In the genomic region with DNA sequence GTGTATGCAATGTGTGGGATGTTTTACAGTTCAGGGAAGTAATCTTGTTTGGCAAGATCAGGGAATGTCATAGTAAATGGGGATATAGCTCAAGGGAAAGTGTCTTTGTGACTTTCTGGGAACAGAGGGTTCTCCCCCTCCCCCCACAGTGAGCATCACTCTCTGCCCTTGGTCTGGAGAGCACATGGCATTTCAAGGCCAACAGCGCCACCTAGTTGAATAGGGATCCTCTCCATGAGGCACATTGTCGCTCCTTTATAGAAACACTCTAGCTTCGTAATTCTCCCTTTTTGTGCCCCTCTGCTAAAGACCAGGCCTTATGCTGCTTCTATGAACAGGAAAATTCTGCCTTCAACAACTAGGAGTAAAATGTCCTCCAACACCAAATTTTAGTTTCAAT, we compare ENCODE assay signal across 10 cellular contexts. TPM values are rescaled to one million over a fixed set of nuclear protein-coding genes. Genes with fewer than 3 reads are reported as not detected.
DNase-seq lines count a peak whose midpoint lies in the region; ATAC-seq and TF ChIP-seq lines count a peak whose summit lies in the region.
"Had no signal": no experiment of that assay in that cellular context is flagged by ENCODE, and none has a peak within 500 bp of the region (broad histone marks: within the 10 kb centered on the region; RNA-seq: fewer than 3 reads in every experiment).

No MANE protein-coding gene starts in this region.

- no peak overlapping the region for H3K4me2 ChIP-seq in Loucy (ENCODE audit: low read depth, low read length, poor library complexity, severe bottlenecking)
- H3K4me2 ChIP-seq in osteoblast (ENCODE audit: insufficient read depth, low read length), result no peak overlapping the region

- no peaks in the 10 kb centered on the region for H3K79me2 ChIP-seq in Loucy (ENCODE audit: insufficient read depth, low read length)
- H3K79me2 ChIP-seq in osteoblast (ENCODE audit: insufficient read depth, low read length), result no peaks in the 10 kb centered on the region

- no peaks in the 10 kb centered on the region for H3K36me3 Mint-ChIP-seq in CD4-positive, alpha-beta T cell (ENCODE audit: low read depth)

- TF ChIP-seq CTCF in cardiac muscle cell (IDR thresholded peaks at IDR 0.05; ENCODE audit: low read depth, low read length) (peak; percentile 34), right atrium auricular region (IDR thresholded peaks at IDR 0.05) (peak in 1 of 2 donors; percentile 25), Loucy (conservative IDR thresholded peaks at IDR 0.05; ENCODE audit: low read length) (peak; percentile 42), osteoblast (IDR thresholded peaks at IDR 0.05; ENCODE audit: extremely low read depth, low read depth, low read length) (peak; percentile 37), esophagus muscularis mucosa (IDR thresholded peaks at IDR 0.05) (no peak)
- TF ChIP-seq CTCF in CD4-positive, alpha-beta T cell (IDR thresholded peaks at IDR 0.05), result no peak

- DNase-seq in cardiac muscle cell (ENCODE audit: low read depth in 1 of 2, low spot score in 1 of 2) (peak; percentile 10 to 52), right atrium auricular region (ENCODE audit: low spot score) (no peak), SW480 (ENCODE audit: low spot score) (peak; percentile 6), osteoblast (ENCODE audit: insufficient read length, low spot score, missing footprints) (no peak), esophagus muscularis mucosa (ENCODE audit: extremely low spot score) (no peak)
- DNase-seq in CD4-positive, alpha-beta T cell, result no peak
- DNase-seq: caudate nucleus, pancreas had no signal

- H3K4me3 Mint-ChIP-seq in CD4-positive, alpha-beta T cell, result no peak overlapping the region

- H3K9me3 Mint-ChIP-seq in CD4-positive, alpha-beta T cell, result peaks cover 22% of the 10 kb centered on the region

- H3K9me3 ChIP-seq in cardiac muscle cell (ENCODE audit: low read depth) (no peaks in the 10 kb centered on the region), right atrium auricular region (peaks cover 8 to 31% of the 10 kb centered on the region in 2 donors), Loucy (ENCODE audit: insufficient read depth, low read depth, low read length) (peaks cover 17% of the 10 kb centered on the region; the same call in 1 of the 2 replicates), osteoblast (ENCODE audit: low read depth, low read length) (peaks cover 16% of the 10 kb centered on the region), esophagus muscularis mucosa (peaks cover 0 to 35% (median 34%) of the 10 kb centered on the region in 4 donors)
- H3K9me3 ChIP-seq in CD4-positive, alpha-beta T cell (ENCODE audit: control insufficient read depth, low read length), result peaks cover 33% of the 10 kb centered on the region
- H3K9me3 ChIP-seq: pancreas had no signal

- no peak for TF ChIP-seq EP300 in esophagus muscularis mucosa (IDR thresholded peaks at IDR 0.05)

- H2AFZ ChIP-seq in Loucy (ENCODE audit: low read length) (no peak overlapping the region), osteoblast (ENCODE audit: low read length) (no peak overlapping the region)

- no peak for TF ChIP-seq POLR2A in esophagus muscularis mucosa (IDR thresholded peaks at IDR 0.05; ENCODE audit: low read depth)

- H3K4me1 ChIP-seq in cardiac muscle cell (ENCODE audit: low read depth), result no peaks in the 10 kb centered on the region
- no peaks in the 10 kb centered on the region for H3K4me1 ChIP-seq in right atrium auricular region
- no peaks in the 10 kb centered on the region for H3K4me1 ChIP-seq in Loucy (ENCODE audit: insufficient read depth, low read length, poor library complexity, severe bottlenecking)
- H3K4me1 ChIP-seq in osteoblast (ENCODE audit: insufficient read depth, low read length), result no peaks in the 10 kb centered on the region
- H3K4me1 ChIP-seq in esophagus muscularis mucosa, result no peaks in the 10 kb centered on the region
- H3K4me1 ChIP-seq: pancreas had no signal

- no peaks in the 10 kb centered on the region for H3F3A ChIP-seq in Loucy (ENCODE audit: low read depth)

- ATAC-seq in GM21515 (IDR thresholded peaks at IDR 0.05; ENCODE audit: unreplicated experiment), result no peak
- ATAC-seq in CD4-positive, alpha-beta T cell (ENCODE audit: poor library complexity), result no peak
- ATAC-seq: pancreas had no signal

- POLR2A ChIA-PET in CD4-positive, alpha-beta T cell (lab: Charles Lee), result no interaction called here

- CTCF ChIA-PET in CD4-positive, alpha-beta T cell (lab: Charles Lee), result no interaction called here

- no peaks in the 10 kb centered on the region for H3K4me1 Mint-ChIP-seq in CD4-positive, alpha-beta T cell (ENCODE audit: low read depth)

- H3K9ac ChIP-seq in Loucy (ENCODE audit: low read depth, low read length, poor library complexity, severe bottlenecking), result no peak overlapping the region

- intact Hi-C loops in esophagus muscularis mucosa (cut with DNase I), result no loop called here
- intact Hi-C loops in CD4-positive, alpha-beta T cell (cut with DNase I, micrococcal nuclease), result no loop called here

- no peak overlapping the region for H3K27ac Mint-ChIP-seq in CD4-positive, alpha-beta T cell

- no peaks in the 10 kb centered on the region for H4K20me1 ChIP-seq in Loucy (ENCODE audit: insufficient read depth, low read length, poor library complexity, severe bottlenecking)
- no peaks in the 10 kb centered on the region for H4K20me1 ChIP-seq in osteoblast (ENCODE audit: insufficient read depth, low read length)

- H3K36me3 ChIP-seq in cardiac muscle cell (no peaks in the 10 kb centered on the region), right atrium auricular region (no peaks in the 10 kb centered on the region), Loucy (ENCODE audit: insufficient read depth, low read length) (no peaks in the 10 kb centered on the region), osteoblast (ENCODE audit: insufficient read depth, low read length) (no peaks in the 10 kb centered on the region), esophagus muscularis mucosa (no peaks in the 10 kb centered on the region)
- H3K36me3 ChIP-seq: pancreas had no signal

- no peaks in the 10 kb centered on the region for H3K27me3 ChIP-seq in cardiac muscle cell
- H3K27me3 ChIP-seq in right atrium auricular region, result no peaks in the 10 kb centered on the region
- no peaks in the 10 kb centered on the region for H3K27me3 ChIP-seq in Loucy (ENCODE audit: insufficient read depth, low read length, poor library complexity, severe bottlenecking)
- H3K27me3 ChIP-seq in osteoblast (ENCODE audit: insufficient read depth, low read length), result peaks cover 7% of the 10 kb centered on the region
- H3K27me3 ChIP-seq in esophagus muscularis mucosa, result no peaks in the 10 kb centered on the region
- no peaks in the 10 kb centered on the region for H3K27me3 ChIP-seq in CD4-positive, alpha-beta T cell (ENCODE audit: control insufficient read depth, insufficient read depth, low read length)
- H3K27me3 ChIP-seq: pancreas had no signal

- peaks cover under 1% of the 10 kb centered on the region for H3K27me3 Mint-ChIP-seq in CD4-positive, alpha-beta T cell

- no peak overlapping the region for H3K4me3 ChIP-seq in cardiac muscle cell
- no peak overlapping the region for H3K4me3 ChIP-seq in right atrium auricular region
- H3K4me3 ChIP-seq in Loucy (ENCODE audit: low read length, poor library complexity, severe bottlenecking), result no peak overlapping the region
- H3K4me3 ChIP-seq in osteoblast (ENCODE audit: insufficient read depth, low read length), result no peak overlapping the region
- H3K4me3 ChIP-seq in esophagus muscularis mucosa, result no peak overlapping the region
- H3K4me3 ChIP-seq: pancreas had no signal

- no peaks in the 10 kb centered on the region for H3K9me2 ChIP-seq in Loucy (replicated peaks; ENCODE audit: low read depth, low read length)

- 89% methylated on average over 3 of the region's 3 CpGs for WGBS in esophagus muscularis mucosa

- H3K27ac ChIP-seq in cardiac muscle cell, result no peak overlapping the region
- H3K27ac ChIP-seq in right atrium auricular region, result no peak overlapping the region
- no peak overlapping the region for H3K27ac ChIP-seq in osteoblast (ENCODE audit: low read depth, low read length)
- no peak overlapping the region for H3K27ac ChIP-seq in esophagus muscularis mucosa (replicated peaks in 1 of 4)
- no peak overlapping the region for H3K27ac ChIP-seq in CD4-positive, alpha-beta T cell (ENCODE audit: low read depth, low read length)
- H3K27ac ChIP-seq: pancreas had no signal

RNA-seq across cellular contexts. Expression of a gene that starts 37.1 kb away (rescaled TPM):
- total RNA-seq in cardiac muscle cell, result 3.6 and 4.4 TPM in 2 replicates
- 3.1 and 3.8 TPM in 2 replicates for polyA plus RNA-seq in cardiac muscle cell
- 1 to 10 TPM; 4.8 to 8.4 TPM for total RNA-seq in right atrium auricular region
- total RNA-seq in osteoblast, result 26.2 and 30.0 TPM in 2 replicates
- total RNA-seq in esophagus muscularis mucosa, result 10 to 100 TPM in 1 of 4 donors, 1 to 10 TPM in 3; 5.4 to 14.6 (median 8.2) TPM
- not detected for total RNA-seq in CD4-positive, alpha-beta T cell

Comparison
In these comparisons a context has a peak if more than half of its experiments do, and no peak if none do; other contexts are left out.
1. DNase-seq: peak in cardiac muscle cell (2 of 2) and SW480 (single experiment); none in right atrium auricular region (single experiment), osteoblast (single experiment), esophagus muscularis mucosa (single experiment) and CD4-positive, alpha-beta T cell (0 of 10).
2. CTCF ChIP-seq: peak in cardiac muscle cell (single experiment), Loucy (single experiment) and osteoblast (single experiment); none in esophagus muscularis mucosa (0 of 3) and CD4-positive, alpha-beta T cell (single experiment).